ENCODE assay signal across 8 cellular contexts in genomic region chr9:129175825-129176633, GRCh38. TPM values are rescaled to one million over a fixed set of nuclear protein-coding genes. Genes with fewer than 3 reads are reported as not detected.
DNase-seq lines count a peak whose midpoint lies in the region; ATAC-seq, FAIRE-seq and TF ChIP-seq lines count a peak whose summit lies in the region.

No MANE protein-coding gene starts in this region.

- H3K36me3 ChIP-seq in transverse colon = no peaks in the 10 kb centered on the region

- DNase-seq in DMS114 treated with DMSO at 0.1 percent for 48 hours (lab: John Stamatoyannopoulos, UW; ENCODE audit: unreplicated experiment) (peak; percentile 57), HT-29 (ENCODE audit: low spot score) (peak; percentile 94), RKO (ENCODE audit: low spot score) (peak; percentile 99), frontal cortex (ENCODE audit: low spot score in 2 of 2) (peak; percentile 68 to 74), nephron progenitor cell (peak; percentile 74), transverse colon (peak; percentile 92)

- peaks cover 9% of the 10 kb centered on the region for H3K4me1 Mint-ChIP-seq in activated naive CD4-positive, alpha-beta T cell treated with anti-CD3 and anti-CD28 coated beads, Interleukin-2, amount 50 U/mL, for 24 hours
- peaks cover 48% of the 10 kb centered on the region for H3K4me1 Mint-ChIP-seq in nephron progenitor cell

- 0 to 1% methylated on average over 2 to 47 of the region's 47 CpGs for WGBS in transverse colon (ENCODE audit: low coverage in 1 of 2), 2 donors

- no peak for TF ChIP-seq EP300 in transverse colon (IDR thresholded peaks at IDR 0.05; ENCODE audit: low read depth)

- H3K27me3 Mint-ChIP-seq in activated naive CD4-positive, alpha-beta T cell treated with anti-CD3 and anti-CD28 coated beads, Interleukin-2, amount 50 U/mL, for 24 hours = peaks cover 2% of the 10 kb centered on the region
- H3K27me3 Mint-ChIP-seq in nephron progenitor cell (ENCODE audit: low read depth, poor library complexity) = peaks cover 26% of the 10 kb centered on the region

- peak overlapping the region; percentile 93 to 99 (median 96) for H3K27ac ChIP-seq in transverse colon

- peak; percentile 85 for TF ChIP-seq POLR2A in transverse colon (IDR thresholded peaks at IDR 0.05)

- no peak for ATAC-seq in HG03521 (IDR thresholded peaks at IDR 0.05; ENCODE audit: unreplicated experiment)

- no peaks in the 10 kb centered on the region for H3K9me3 Mint-ChIP-seq in activated naive CD4-positive, alpha-beta T cell treated with anti-CD3 and anti-CD28 coated beads, Interleukin-2, amount 50 U/mL, for 24 hours
- H3K9me3 Mint-ChIP-seq in nephron progenitor cell = no peaks in the 10 kb centered on the region

- H3K27me3 ChIP-seq in transverse colon = no peaks in the 10 kb centered on the region

- in situ Hi-C loops in transverse colon (cut with MboI; ENCODE audit: low pct_ligation_motif_present in 1 of 4, low pct_unique_long_range_greater_than_20kb in 1 of 4, low sequenced_read_pairs in 3 of 4) = loop anchor here in 1 of 4 donors (10.0 kb wide), 1 partner anchor 319 kb away; no protein-coding TSS in a partner anchor

- H3K4me1 ChIP-seq in transverse colon = peaks cover 12 to 43% (median 39%) of the 10 kb centered on the region in 4 donors

- intact Hi-C loops in transverse colon (cut with DNase I; ENCODE audit: low total_unique reads) = loop anchor here (5.0 to 10.0 kb wide), 2 partner anchors 34 to 309 kb away; no protein-coding TSS in a partner anchor

- no peaks in the 10 kb centered on the region for H3K9me3 ChIP-seq in transverse colon

- no peak overlapping the region for H3K27ac Mint-ChIP-seq in activated naive CD4-positive, alpha-beta T cell treated with anti-CD3 and anti-CD28 coated beads, Interleukin-2, amount 50 U/mL, for 24 hours
- H3K27ac Mint-ChIP-seq in nephron progenitor cell = peak overlapping the region; percentile 97

- peak overlapping the region; percentile 48 to 93 (median 78) for H3K4me3 ChIP-seq in transverse colon

- no peak for FAIRE-seq in frontal cortex (lab: Jason Lieb, UNC)

- H3K4me3 Mint-ChIP-seq in activated naive CD4-positive, alpha-beta T cell treated with anti-CD3 and anti-CD28 coated beads, Interleukin-2, amount 50 U/mL, for 24 hours = peak overlapping the region; percentile 87
- H3K4me3 Mint-ChIP-seq in nephron progenitor cell = peak overlapping the region; percentile 90

- H3K36me3 Mint-ChIP-seq in activated naive CD4-positive, alpha-beta T cell treated with anti-CD3 and anti-CD28 coated beads, Interleukin-2, amount 50 U/mL, for 24 hours = no peaks in the 10 kb centered on the region
- no peaks in the 10 kb centered on the region for H3K36me3 Mint-ChIP-seq in nephron progenitor cell (ENCODE audit: low read depth)

- TF ChIP-seq CTCF in nephron progenitor cell (IDR thresholded peaks at IDR 0.05) = no peak
- peak in 1 of 5 experiments; percentile 8 for TF ChIP-seq CTCF in transverse colon (IDR thresholded peaks at IDR 0.05)

RNA-seq across cellular contexts. Expression of gene IER5L, which starts 2.0 kb away (rescaled TPM):
- total RNA-seq in HT-29 (2014; rRNA removed; shearing (Covaris generic)) = 68.5 and 77.2 TPM in 2 replicates
- total RNA-seq in frontal cortex (33.8 TPM), transverse colon (1 to 10 TPM; 1.8 to 6.5 (median 5.2) TPM)
